ENCODE assay signal across 36 cellular contexts in the genomic region with DNA sequence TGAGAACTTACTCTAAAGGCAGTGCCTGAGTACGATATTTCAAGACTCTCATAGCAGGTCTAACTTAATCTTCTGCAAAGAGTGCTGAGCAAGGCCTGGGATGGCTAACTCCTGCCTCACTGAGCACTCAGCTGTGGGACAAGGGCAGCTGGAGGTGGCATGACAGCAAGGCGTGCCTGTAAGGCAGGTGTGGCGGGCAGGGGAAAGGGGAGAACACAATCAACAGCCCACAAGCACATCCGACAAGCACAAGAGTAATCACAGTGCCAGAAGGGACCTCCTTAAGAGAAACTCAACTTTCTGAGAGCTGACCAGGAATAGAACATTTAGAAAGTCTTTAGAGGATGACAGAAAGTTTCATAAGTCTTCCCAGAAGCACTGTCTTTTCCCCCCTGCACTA. TPM values are rescaled to one million over a fixed set of nuclear protein-coding genes. Genes with fewer than 3 reads are reported as not detected.
"Had no signal": no experiment of that assay in that cellular context is flagged by ENCODE, and none has a peak within 500 bp of the region (broad histone marks: within the 10 kb centered on the region; RNA-seq: fewer than 3 reads in every experiment).

No MANE protein-coding gene starts in this region.

- DNase-seq: Karpas-422, KBM-7, MM.1S, MV-4-11, NCI-H1092, NCI-H1105, NCI-H1417 treated with DMSO at 0.1 percent for 48 hours, NCI-H1436 treated with DMSO at 0.1 percent for 48 hours, NCI-H1694 treated with DMSO at 0.1 percent for 48 hours, NCI-H187 treated with DMSO at 0.1 percent for 48 hours, NCI-H2029, NCI-H2081, NCI-H2171 treated with DMSO at 0.1 percent for 48 hours, NCI-H2227 treated with DMSO at 0.1 percent for 48 hours, NCI-H345, NCI-H446, NCI-H524, NCI-H526, NCI-H69, NCI-H748 treated with DMSO at 0.1 percent for 48 hours, NCI-H82, PC-9, SHP77, SIG-M5, SJCRH30 had no signal

- H3K27ac ChIP-seq: KMS-11, PC-9, RWPE1, SJCRH30, SK-N-MC had no signal

- H3K4me3 ChIP-seq: PC-9, SJCRH30, SK-N-MC had no signal

- H3K4me1 ChIP-seq: SJCRH30 had no signal

- H3K9me3 ChIP-seq: SJCRH30 had no signal

- H3K9ac ChIP-seq: KMS-11 had no signal

- H2AFZ ChIP-seq: PC-9 had no signal

- H3K4me2 ChIP-seq: KMS-11, PC-9 had no signal

- H3K27me3 ChIP-seq: SJCRH30 had no signal

- ATAC-seq: Panc1, Right ventricle myocardium inferior, SK-N-SH treated with all-trans-retinoic acid at 6 μM for 48 hours had no signal

RNA-seq across cellular contexts. Expression of a gene that starts 42.0 kb away (rescaled TPM):
- total RNA-seq: LHCN-M2, MCF 10A, NCI-H460, OCI-LY7, PC-9, Right ventricle myocardium inferior, RPMI7951 had no signal
